ENCODE assay signal across 11 cellular contexts in the genomic region with DNA sequence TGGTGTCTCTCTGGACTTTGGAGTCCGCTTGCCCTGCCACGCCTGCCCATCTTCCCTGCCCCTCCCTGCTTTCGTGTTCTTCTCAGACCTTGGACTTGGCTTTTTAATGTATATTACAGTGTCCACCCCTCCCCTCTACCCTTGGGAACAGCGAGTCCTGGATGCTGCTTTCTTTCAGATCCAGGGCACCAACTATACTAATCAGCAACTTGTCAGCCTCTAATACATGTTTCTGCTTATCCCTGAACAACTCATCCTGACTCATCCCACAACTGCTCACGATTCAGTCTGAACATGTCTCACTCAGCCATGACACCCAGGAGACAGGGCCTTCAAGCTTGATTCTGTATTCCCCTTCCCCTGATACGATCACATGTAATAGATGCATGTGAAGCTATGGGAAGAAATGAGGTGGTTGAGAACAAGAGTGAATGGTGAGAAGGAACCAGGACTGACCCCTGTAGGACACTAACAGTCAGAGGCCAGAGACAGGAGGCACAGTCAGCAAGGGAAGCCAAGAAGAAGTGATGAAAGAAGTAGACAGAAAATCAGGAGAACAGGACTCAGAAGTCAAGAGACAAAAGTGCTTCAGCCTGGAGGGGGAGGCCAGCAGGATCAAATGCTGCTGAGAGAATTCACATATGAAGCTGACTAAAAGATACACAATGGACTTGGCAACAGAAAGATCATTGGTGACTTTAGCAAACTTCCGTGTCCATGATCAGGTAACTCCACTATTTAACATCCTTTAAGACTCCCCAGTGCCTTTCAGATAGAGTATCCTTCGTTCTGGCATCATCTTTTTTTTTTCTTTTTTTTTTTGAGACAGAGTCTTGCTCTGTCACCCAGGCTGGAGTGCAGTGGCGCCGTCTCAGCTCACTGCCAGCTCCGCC. TPM values are rescaled to one million over a fixed set of nuclear protein-coding genes. Genes with fewer than 3 reads are reported as not detected.
A peak's percentile ranks its signal among the peaks of the same experiment; 100 is the strongest.
DNase-seq lines count a peak whose midpoint lies in the region; ATAC-seq, FAIRE-seq and TF ChIP-seq lines count a peak whose summit lies in the region.
"Had no signal": no experiment of that assay in that cellular context is flagged by ENCODE, and none has a peak within 500 bp of the region (broad histone marks: within the 10 kb centered on the region; RNA-seq: fewer than 3 reads in every experiment).

No MANE protein-coding gene starts in this region.

- no peak for FAIRE-seq in A549 (lab: Jason Lieb, UNC)

- TF ChIP-seq POLR2A in A549 (IDR thresholded peaks at IDR 0.05; ENCODE audit: low read length) = no peak

- POLR2A ChIA-PET in A549 (lab: Yijun Ruan, JAX) (interaction anchor here (0.9 to 1.9 kb wide), 2 partner anchors 57 to 106 kb away, joined by 3 to 6 read pairs; a partner anchor contains a TSS), Panc1 (lab: Charles Lee) (no interaction called here)

- H3K27me3 ChIP-seq in Panc1 (ENCODE audit: control insufficient read depth, insufficient read depth, low read length) = no peaks in the 10 kb centered on the region

- WGBS in A549 (ENCODE audit: missing lambda C conversion rate) = 61% methylated on average over 11 of the region's 11 CpGs

- no peaks in the 10 kb centered on the region for H3K36me3 Mint-ChIP-seq in progenitor cell of endocrine pancreas (ENCODE audit: insufficient read depth)

- no peak overlapping the region for H3K27ac Mint-ChIP-seq in progenitor cell of endocrine pancreas

- ATAC-seq in A549 (peak; percentile 84 to 87), GM18868 (IDR thresholded peaks at IDR 0.05; ENCODE audit: unreplicated experiment) (peak; percentile 75), Panc1 (peak; percentile 83)

- H3K4me1 Mint-ChIP-seq in progenitor cell of endocrine pancreas (ENCODE audit: low read depth) = peaks cover 1% of the 10 kb centered on the region

- H3K9me3 Mint-ChIP-seq in progenitor cell of endocrine pancreas (ENCODE audit: low read depth) = no peaks in the 10 kb centered on the region

- BruUV-seq in Panc1 (replicated peaks; lab: Mats Ljungman, UMichigan) = no TSS peak

- 0 out of 5 replicates have a peak, but pooled peaks of 1 of the 2 experiments have one; percentile 23 for TF ChIP-seq RAD21 in A549 (conservative IDR thresholded peaks at IDR 0.05 in 1 of 2, IDR thresholded peaks at IDR 0.05 in 1 of 2)

- peaks cover 34% of the 10 kb centered on the region for H3K4me1 ChIP-seq in A549
- peaks cover 6% of the 10 kb centered on the region for H3K4me1 ChIP-seq in Panc1 (ENCODE audit: control insufficient read depth, insufficient read depth, low read length)

- TF ChIP-seq CTCF in A549 (IDR thresholded peaks at IDR 0.05) = no peak
- no peak; the same call in 1 of the 2 replicates for TF ChIP-seq CTCF in Panc1 (IDR thresholded peaks at IDR 0.05)
- TF ChIP-seq CTCF in fibroblast of pulmonary artery (IDR thresholded peaks at IDR 0.05; ENCODE audit: low read length, missing control alignments) = peak; percentile 23
- no peak for TF ChIP-seq CTCF in progenitor cell of endocrine pancreas (IDR thresholded peaks at IDR 0.05; ENCODE audit: unreplicated experiment)

- CTCF ChIA-PET in A549 (lab: Yijun Ruan, JAX) (interaction anchor here (0.5 to 7.6 kb wide), 21 partner anchors 8 to 106 kb away, joined by 3 to 89 read pairs (median 4); a partner anchor contains a TSS), Panc1 (lab: Charles Lee) (no interaction called here)

- H3K9me3 ChIP-seq in A549 (no peaks in the 10 kb centered on the region), Panc1 (ENCODE audit: control insufficient read depth, insufficient read depth, low read depth, low read length) (no peaks in the 10 kb centered on the region)

- no peak for TF ChIP-seq EP300 in A549 (IDR thresholded peaks at IDR 0.05)

- DNase-seq in A549 (ENCODE audit: low read depth in 1 of 2, low spot score in 1 of 2) (peak; percentile 71), Panc1 (ENCODE audit: low read depth, low spot score) (peak; percentile 80), fibroblast of pulmonary artery (ENCODE audit: low read depth) (peak; percentile 60), GOT3 (lab: John Stamatoyannopoulos, UW) (no peak), progenitor cell of endocrine pancreas (ENCODE audit: low spot score, unreplicated experiment) (no peak), NCI-H526 treated with DMSO at 0.1 percent for 48 hours (lab: John Stamatoyannopoulos, UW) (no peak), pons (ENCODE audit: low spot score) (no peak)

- intact Hi-C loops in Panc1 (cut with micrococcal nuclease; ENCODE audit: unreplicated experiment) = no loop called here

- in situ Hi-C loops in Panc1 (cut with HindIII; ENCODE audit: low pct_unique_long_range_greater_than_20kb, low sequenced_read_pairs) = no loop called here

- peak overlapping the region; percentile 52 for H3K4me2 ChIP-seq in A549
- H3K4me2 ChIP-seq: KMS-11 had no signal

- H3K27me3 Mint-ChIP-seq in progenitor cell of endocrine pancreas = no peaks in the 10 kb centered on the region

- H3K4me3 ChIP-seq in A549 (no peak overlapping the region), Panc1 (ENCODE audit: low read depth in 2 of 2, low read length in 2 of 2) (no peak overlapping the region), fibroblast of pulmonary artery (replicated peaks; ENCODE audit: low read depth, low read length) (no peak overlapping the region)

- no peak overlapping the region for H3K4me3 Mint-ChIP-seq in progenitor cell of endocrine pancreas (ENCODE audit: low read depth)

- no peaks in the 10 kb centered on the region for H3K36me3 ChIP-seq in Panc1 (ENCODE audit: control insufficient read depth, insufficient read depth, low read length)

- peak overlapping the region; percentile 69 to 82 for H3K27ac ChIP-seq in A549
- H3K27ac ChIP-seq in Panc1 (ENCODE audit: low read length) = peak overlapping the region; percentile 40
- H3K27ac ChIP-seq: KMS-11 had no signal

TF ChIP-seq in A549, 52 proteins besides CTCF, POLR2A, EP300 and RAD21:
- TF ChIP-seq NPAS2 (CRISPR knock-in tag; IDR thresholded peaks at IDR 0.05; ENCODE audit: borderline replicate concordance) (no peak), RNF2 (IDR thresholded peaks at IDR 0.05; ENCODE audit: borderline replicate concordance, low read depth) (no peak), MAFK (IDR thresholded peaks at IDR 0.05; ENCODE audit: partially characterized antibody) (peak; percentile 26), HOXB13 (CRISPR knock-in tag; IDR thresholded peaks at IDR 0.05; ENCODE audit: low read depth) (no peak), JUNB (IDR thresholded peaks at IDR 0.05) (peak; percentile 72), FOSL2 (IDR thresholded peaks at IDR 0.05) (0 out of 2 replicates have a peak, but pooled peaks have one; percentile 62), FOSL2 (CRISPR knock-in tag; IDR thresholded peaks at IDR 0.05) (peak; percentile 79)
- TF ChIP-seq, protein P1, sequence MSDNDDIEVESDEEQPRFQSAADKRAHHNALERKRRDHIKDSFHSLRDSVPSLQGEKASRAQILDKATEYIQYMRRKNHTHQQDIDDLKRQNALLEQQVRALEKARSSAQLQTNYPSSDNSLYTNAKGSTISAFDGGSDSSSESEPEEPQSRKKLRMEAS (IDR thresholded peaks at IDR 0.05) = peak; percentile 25; the same call in 1 of the 2 replicates

RNA-seq across cellular contexts. Expression of a gene that starts 35.4 kb away (rescaled TPM):
- polyA plus RNA-seq in A549 (2011; rRNA removed) (0.09 and 0.42 TPM in 2 replicates), A549 (2017; fragmentation: RNase III; extraction: RNeasy Plus Mini Kit Qiagen cat#74134 plus additional on column Dnase treatment) (0.06 to 0.08 TPM (median 0.07 TPM) in 3 replicates)
- 0.06 TPM in 1 of 2 replicates, not detected in the other for polyA plus RNA-seq in A549 (2012; cell fraction: cytosol; rRNA removed)
- 0.19 and 0.27 TPM in 2 replicates for polyA plus RNA-seq in A549 (2012; cell fraction: nucleus; rRNA removed)
- polyA minus RNA-seq in A549 (2011; rRNA and poly(A)+ RNA removed) = not detected in 2 replicates
- total RNA-seq in Panc1 (2021; ENCODE audit: unreplicated experiment) (0.54 TPM), progenitor cell of endocrine pancreas (0.46 and 0.60 TPM in 2 replicates)
- 0.23 TPM for polyA plus RNA-seq in Panc1 (2012; ENCODE audit: insufficient read length)
- total RNA-seq: mononuclear cell, subcutaneous adipose tissue had no signal

RNA-seq across cellular contexts. Expression of a gene that starts 58.1 kb away (rescaled TPM):
- polyA plus RNA-seq in A549 (2011; rRNA removed) (94.7 and 126 TPM in 2 replicates), A549 (2017; fragmentation: RNase III; extraction: RNeasy Plus Mini Kit Qiagen cat#74134 plus additional on column Dnase treatment) (46.5 to 49.1 TPM (median 48.4 TPM) in 3 replicates)
- polyA plus RNA-seq in A549 (2012; cell fraction: cytosol; rRNA removed) = 15.3 and 16.6 TPM in 2 replicates
- polyA plus RNA-seq in A549 (2012; cell fraction: nucleus; rRNA removed) = 5.6 and 9.9 TPM in 2 replicates
- 65.2 and 66.6 TPM in 2 replicates for polyA minus RNA-seq in A549 (2011; rRNA and poly(A)+ RNA removed)
- total RNA-seq in Panc1 (2021; ENCODE audit: unreplicated experiment) (66.6 TPM), progenitor cell of endocrine pancreas (79.4 and 91.7 TPM in 2 replicates)
- polyA plus RNA-seq in Panc1 (2012; ENCODE audit: insufficient read length) = 30.3 TPM

Comparison
In these comparisons a context has a peak if more than half of its experiments do, and no peak if none do; other contexts are left out.
1. DNase-seq: peak in A549 (2 of 2), Panc1 (single experiment) and fibroblast of pulmonary artery (single experiment); none in GOT3 (single experiment), progenitor cell of endocrine pancreas (single experiment), NCI-H526 treated with DMSO at 0.1 percent for 48 hours (single experiment) and pons (single experiment).
2. Peak in every context shown above with its lines, with median percentiles within 50 percentile points of each other: ATAC-seq.